ENCODE assay signal across 16 cellular contexts in genomic region chr10:68603766-68604165, GRCh38. TPM values are rescaled to one million over a fixed set of nuclear protein-coding genes. Genes with fewer than 3 reads are reported as not detected.
A peak's percentile ranks its signal among the peaks of the same experiment; 100 is the strongest.
DNase-seq lines count a peak whose midpoint lies in the region; TF ChIP-seq lines count a peak whose summit lies in the region.
"Had no signal": no experiment of that assay in that cellular context is flagged by ENCODE, and none has a peak within 500 bp of the region (broad histone marks: within the 10 kb centered on the region; RNA-seq: fewer than 3 reads in every experiment).

No MANE protein-coding gene starts in this region.

- no peak overlapping the region for H2BK120ac ChIP-seq in H9 (ENCODE audit: low read depth, low read length, poor library complexity, severe bottlenecking)

- H3K9ac ChIP-seq in H9 (ENCODE audit: extremely low read depth, insufficient read length, low read length) (no peak overlapping the region), neural progenitor cell (no peak overlapping the region), mammary epithelial cell (ENCODE audit: insufficient read depth, low read length) (no peak overlapping the region)

- CTCF ChIA-PET in mammary epithelial cell (lab: Charles Lee; ENCODE audit: low non-redundant PET) (no interaction called here), A673 (lab: Charles Lee) (no interaction called here)

- no peak overlapping the region for H2AFZ ChIP-seq in H9 (ENCODE audit: low read length)
- H2AFZ ChIP-seq in neural progenitor cell (replicated peaks): no peak overlapping the region
- no peak overlapping the region for H2AFZ ChIP-seq in mammary epithelial cell (ENCODE audit: low read depth, low read length)

- no CpG with 5 or more reads among the region's 3 CpGs for WGBS in H9 (ENCODE audit: extremely low coverage, insufficient read length, low lambda C conversion rate)
- 100% methylated on average over 3 of the region's 3 CpGs for WGBS in mammary epithelial cell (ENCODE audit: low coverage, missing lambda C conversion rate)

- H3K4ac ChIP-seq in H9 (ENCODE audit: low read depth, low read length): no peak overlapping the region

- H3T11ph ChIP-seq in H9 (ENCODE audit: low read length): no peak overlapping the region

- in situ Hi-C loops in mammary epithelial cell (cut with MboI; ENCODE audit: low sequenced_read_pairs in 2 of 2): no loop called here

- POLR2A ChIA-PET in A673 (lab: Charles Lee; ENCODE audit: low non-redundant PET): no interaction called here

- H3K27me3 Mint-ChIP-seq in H9 (ENCODE audit: low read depth) (no peaks in the 10 kb centered on the region), endothelial cell (ENCODE audit: unreplicated experiment) (peaks cover 1% of the 10 kb centered on the region), neural progenitor cell (ENCODE audit: insufficient read depth, low read depth) (peaks cover 4% of the 10 kb centered on the region), immature natural killer cell (ENCODE audit: low read depth in 3 of 3) (peaks cover 0 to 5% (median 0%) of the 10 kb centered on the region in 3 donors)
- H3K27me3 Mint-ChIP-seq: CD4-positive, alpha-beta memory T cell had no signal

- H3K4me2 ChIP-seq in H9 (ENCODE audit: insufficient read depth, insufficient read length, low read length) (no peak overlapping the region), neural progenitor cell (peak overlapping the region; percentile 1), mammary epithelial cell (ENCODE audit: insufficient read depth, low read depth, low read length) (no peak overlapping the region)

- no peak overlapping the region for H3K18ac ChIP-seq in H9 (ENCODE audit: insufficient read length, low read depth, low read length)

- H2BK15ac ChIP-seq in H9 (ENCODE audit: low read depth, low read length): no peak overlapping the region

- H4K5ac ChIP-seq in H9 (ENCODE audit: insufficient read length, low read depth, low read length): no peak overlapping the region

- H3F3A ChIP-seq in neural progenitor cell (ENCODE audit: low read depth): peaks cover 48% of the 10 kb centered on the region

- no peak overlapping the region for H2BK5ac ChIP-seq in H9 (ENCODE audit: insufficient read length, low read length)

- TF ChIP-seq CTCF in GM12873 (IDR thresholded peaks at IDR 0.05; ENCODE audit: insufficient read depth, low read depth, low read length, missing control alignments) (peak; percentile 17), H9 (conservative IDR thresholded peaks at IDR 0.05) (peak; percentile 40; the same call in 1 of the 3 replicates), endothelial cell (IDR thresholded peaks at IDR 0.05; ENCODE audit: unreplicated experiment) (peak; percentile 23), neural progenitor cell (IDR thresholded peaks at IDR 0.05) (no peak), mammary epithelial cell (conservative IDR thresholded peaks at IDR 0.05 in 1 of 2, IDR thresholded peaks at IDR 0.05 in 1 of 2; ENCODE audit: extremely low read depth in 1 of 2, insufficient read depth in 1 of 2, low read depth in 1 of 2, low read length in 2 of 2) (no peak), A673 (conservative IDR thresholded peaks at IDR 0.05; ENCODE audit: low read depth, low read length) (no peak)

- BruUV-seq in mammary epithelial cell (replicated peaks; lab: Mats Ljungman, UMichigan): no TSS peak
- BruUV-seq in A673 (replicated peaks; lab: Mats Ljungman, UMichigan): no TSS peak

- H2BK12ac ChIP-seq in H9 (ENCODE audit: insufficient read length, low read depth, low read length): no peak overlapping the region

- peaks cover 8% of the 10 kb centered on the region for H3K23me2 ChIP-seq in H9 (ENCODE audit: insufficient read length, low read depth, low read length, poor library complexity, severe bottlenecking)

- H3K9me3 ChIP-seq in H9 (ENCODE audit: control insufficient read depth, low read depth, low read length) (no peaks in the 10 kb centered on the region), neural progenitor cell (ENCODE audit: low read depth) (no peaks in the 10 kb centered on the region), mammary epithelial cell (replicated peaks; ENCODE audit: insufficient read depth, low read length) (no peaks in the 10 kb centered on the region), A673 (ENCODE audit: low read depth, low read length, poor library complexity, severe bottlenecking) (no peaks in the 10 kb centered on the region)
- H3K9me3 ChIP-seq: BE2C had no signal

- H3K36me3 ChIP-seq in neural progenitor cell: peaks cover 18% of the 10 kb centered on the region
- no peaks in the 10 kb centered on the region for H3K36me3 ChIP-seq in mammary epithelial cell (ENCODE audit: insufficient read depth, low read length)
- peaks cover 4% of the 10 kb centered on the region for H3K36me3 ChIP-seq in A673 (ENCODE audit: insufficient read depth, low read length, poor library complexity, severe bottlenecking)

- H3K56ac ChIP-seq in H9 (ENCODE audit: insufficient read length, low read depth, low read length): no peak overlapping the region

- H2BK20ac ChIP-seq in H9 (ENCODE audit: low read depth, low read length, poor library complexity, severe bottlenecking): no peak overlapping the region

- dilution Hi-C loops in mammary epithelial cell (cut with HindIII; ENCODE audit: low sequenced_read_pairs): no loop called here

- no peak overlapping the region for H3K27ac ChIP-seq in H9 (ENCODE audit: insufficient read length, low read depth, low read length)
- H3K27ac ChIP-seq in neural progenitor cell: no peak overlapping the region
- no peak overlapping the region for H3K27ac ChIP-seq in mammary epithelial cell (ENCODE audit: insufficient read depth, low read depth, low read length)
- H3K27ac ChIP-seq in A673 (ENCODE audit: low read depth, low read length, poor library complexity, severe bottlenecking): no peak overlapping the region
- H3K27ac ChIP-seq: C4-2B, HL-60 had no signal

- peak overlapping the region; percentile 40 to 79 (median 67); a peak in 5 of 7 replicates for H3K27ac Mint-ChIP-seq in H9
- no peak overlapping the region for H3K27ac Mint-ChIP-seq in endothelial cell (ENCODE audit: unreplicated experiment)
- H3K27ac Mint-ChIP-seq in neural progenitor cell: no peak overlapping the region
- H3K27ac Mint-ChIP-seq in immature natural killer cell: no peak overlapping the region
- H3K27ac Mint-ChIP-seq: CD4-positive, alpha-beta memory T cell; HFFc6 had no signal

- intact Hi-C loops in mammary epithelial cell (cut with micrococcal nuclease): no loop called here
- intact Hi-C loops in A673 (cut with micrococcal nuclease; ENCODE audit: unreplicated experiment): no loop called here

- H4K91ac ChIP-seq in H9 (ENCODE audit: insufficient read length, low read depth, low read length): no peak overlapping the region

- no peak overlapping the region for H3K4me3 ChIP-seq in neural progenitor cell
- H3K4me3 ChIP-seq in mammary epithelial cell (replicated peaks in 1 of 3; ENCODE audit: insufficient read depth in 1 of 3, low read depth in 2 of 3, low read length in 3 of 3): no peak overlapping the region
- no peak overlapping the region for H3K4me3 ChIP-seq in A673 (ENCODE audit: low read depth, low read length, poor library complexity, severe bottlenecking)

- H3K4me1 Mint-ChIP-seq in H9: peaks cover 47 to 58% of the 10 kb centered on the region in 2 experiments
- H3K4me1 Mint-ChIP-seq in endothelial cell (ENCODE audit: unreplicated experiment): peaks cover 19% of the 10 kb centered on the region
- peaks cover 44% of the 10 kb centered on the region for H3K4me1 Mint-ChIP-seq in neural progenitor cell
- peaks cover 31 to 32% of the 10 kb centered on the region in 2 donors for H3K4me1 Mint-ChIP-seq in immature natural killer cell

- no peaks in the 10 kb centered on the region for H3K27me3 ChIP-seq in H9 (ENCODE audit: insufficient read depth, low read length)
- no peaks in the 10 kb centered on the region for H3K27me3 ChIP-seq in neural progenitor cell
- H3K27me3 ChIP-seq in mammary epithelial cell (ENCODE audit: insufficient read depth, low read length): no peaks in the 10 kb centered on the region
- H3K27me3 ChIP-seq in A673 (replicated peaks; ENCODE audit: insufficient read depth, low read depth, low read length, poor library complexity): no peaks in the 10 kb centered on the region
- H3K27me3 ChIP-seq: BE2C had no signal

- H3K9me3 Mint-ChIP-seq in H9 (no peaks in the 10 kb centered on the region), endothelial cell (ENCODE audit: unreplicated experiment) (no peaks in the 10 kb centered on the region), neural progenitor cell (no peaks in the 10 kb centered on the region), immature natural killer cell (no peaks in the 10 kb centered on the region)
- H3K9me3 Mint-ChIP-seq: CD4-positive, alpha-beta memory T cell; HFFc6 had no signal

- H3K4me1 ChIP-seq in H9 (ENCODE audit: insufficient read depth, low read length): no peaks in the 10 kb centered on the region; the same call in 1 of the 2 replicates
- peaks cover 49% of the 10 kb centered on the region for H3K4me1 ChIP-seq in neural progenitor cell
- H3K4me1 ChIP-seq in mammary epithelial cell (ENCODE audit: insufficient read depth, low read length): peaks cover 21% of the 10 kb centered on the region
- peaks cover 33% of the 10 kb centered on the region for H3K4me1 ChIP-seq in A673 (ENCODE audit: insufficient read depth, low read length, poor library complexity, severe bottlenecking)
- H3K4me1 ChIP-seq: BE2C had no signal

- no peak overlapping the region for H3K14ac ChIP-seq in H9 (ENCODE audit: insufficient read depth, low read length)

- H4K8ac ChIP-seq in H9 (replicated peaks; ENCODE audit: insufficient read length, low read depth, low read length): no peak overlapping the region

- H3K23ac ChIP-seq in H9 (ENCODE audit: insufficient read length, low read depth, low read length): no peak overlapping the region

- H2AK5ac ChIP-seq in H9 (ENCODE audit: insufficient read length, low read length): no peak overlapping the region

- no peak for DNase-seq in H9
- no peak for DNase-seq in endothelial cell (ENCODE audit: low spot score)
- DNase-seq in neural progenitor cell (ENCODE audit: low spot score): no peak
- DNase-seq in immature natural killer cell: no peak
- no peak for DNase-seq in mammary epithelial cell
- DNase-seq in A673 (ENCODE audit: low spot score): no peak
- DNase-seq: BE2C; CD4-positive, alpha-beta memory T cell; DMS153; DMS79 treated with DMSO at 0.1 percent for 48 hours; EL; HCEC 1CT; HFFc6 had no signal

- peaks cover 2% of the 10 kb centered on the region; the same call in 1 of the 2 replicates for H3K79me2 ChIP-seq in H9 (ENCODE audit: insufficient read depth, low read length)
- H3K79me2 ChIP-seq in neural progenitor cell (ENCODE audit: low read depth): peaks cover 96% of the 10 kb centered on the region
- no peaks in the 10 kb centered on the region for H3K79me2 ChIP-seq in mammary epithelial cell (ENCODE audit: insufficient read depth, low read length)

- H3K36me3 Mint-ChIP-seq in H9 (ENCODE audit: insufficient read depth in 1 of 3, low read depth in 3 of 3): peaks cover 6 to 42% (median 31%) of the 10 kb centered on the region in 3 experiments; a peak in 6 of 7 replicates
- H3K36me3 Mint-ChIP-seq in endothelial cell (ENCODE audit: low read depth, unreplicated experiment): peaks cover 13% of the 10 kb centered on the region
- peaks cover 21% of the 10 kb centered on the region for H3K36me3 Mint-ChIP-seq in neural progenitor cell
- H3K36me3 Mint-ChIP-seq in immature natural killer cell: peaks cover 0 to 9% (median 4%) of the 10 kb centered on the region in 3 donors

- H3K79me1 ChIP-seq in H9 (ENCODE audit: insufficient read depth, low read depth, low read length, poor library complexity, severe bottlenecking): no peaks in the 10 kb centered on the region

- no peaks in the 10 kb centered on the region for H4K20me1 ChIP-seq in H9 (ENCODE audit: control insufficient read depth, insufficient read depth, insufficient read length)
- H4K20me1 ChIP-seq in neural progenitor cell (ENCODE audit: low read depth): peaks cover 68% of the 10 kb centered on the region
- H4K20me1 ChIP-seq in mammary epithelial cell (ENCODE audit: insufficient read depth, low read length): no peaks in the 10 kb centered on the region

- H3K4me3 Mint-ChIP-seq in H9 (no peak overlapping the region), endothelial cell (ENCODE audit: unreplicated experiment) (no peak overlapping the region), neural progenitor cell (no peak overlapping the region), immature natural killer cell (no peak overlapping the region)
- H3K4me3 Mint-ChIP-seq: HFFc6 had no signal

RNA-seq across cellular contexts. Expression of gene TET1, which starts 43.6 kb away (rescaled TPM):
- total RNA-seq in H9 (2021) (52.1 and 53.4 TPM in 2 replicates), endothelial cell (ENCODE audit: unreplicated experiment) (20.3 TPM), neural progenitor cell (ENCODE audit: low replicate concordance) (47.9 and 67.3 TPM in 2 replicates), mammary epithelial cell (1 to 10 TPM in 1 of 2 donors, under 1 TPM in 1; 0.75 to 1.8 TPM), A673 (2021) (15.2 and 17.4 TPM in 2 replicates)
- polyA plus RNA-seq in immature natural killer cell (1 to 10 TPM in 1 of 3 donors, under 1 TPM in 1, not detected in 1; 0.40 to 1.5 TPM), mammary epithelial cell (0.37 TPM)
- 2.2 TPM for polyA minus RNA-seq in mammary epithelial cell

Comparison
In these comparisons a context has a peak if more than half of its experiments do, and no peak if none do; other contexts are left out.
1. CTCF ChIP-seq: peak in GM12873 (single experiment), H9 (single experiment) and endothelial cell (single experiment); none in neural progenitor cell (single experiment), mammary epithelial cell (0 of 2) and A673 (single experiment).
2. H3K27ac Mint-ChIP-seq: peak in H9 (3 of 3); none in endothelial cell (single experiment), neural progenitor cell (single experiment) and immature natural killer cell (0 of 6).